8 cellular contexts compared by ENCODE assay signal in genomic region chrX:31038585-31039326, GRCh38. TPM values are rescaled to one million over a fixed set of nuclear protein-coding genes. Genes with fewer than 3 reads are reported as not detected.
DNase-seq lines count a peak whose midpoint lies in the region; ATAC-seq and TF ChIP-seq lines count a peak whose summit lies in the region.

No MANE protein-coding gene starts in this region.

- H3K4me1 ChIP-seq in foreskin keratinocyte = no peaks in the 10 kb centered on the region

- DNase-seq in DMS 273 (lab: John Stamatoyannopoulos, UW; ENCODE audit: unreplicated experiment) (peak; percentile 66), DMS 273 treated with DMSO at 0.1 percent for 48 hours (lab: John Stamatoyannopoulos, UW) (no peak), GM19238 (ENCODE audit: insufficient read length, low spot score) (peak; percentile 6), T-helper 17 cell (no peak), foreskin keratinocyte (peak in 1 of 2 donors; percentile 5), putamen (ENCODE audit: low spot score) (peak; percentile 4)

- no peaks in the 10 kb centered on the region for H3K27me3 Mint-ChIP-seq in T-helper 17 cell

- no peak overlapping the region for H3K4me3 Mint-ChIP-seq in T-helper 17 cell

- H3K4me1 Mint-ChIP-seq in T-helper 17 cell = peaks cover 2% of the 10 kb centered on the region

- H3K27ac Mint-ChIP-seq in T-helper 17 cell = no peak overlapping the region

- ATAC-seq in HG03378 (IDR thresholded peaks at IDR 0.05; ENCODE audit: unreplicated experiment) (peak; percentile 61), T-helper 17 cell (peak; percentile 32), foreskin keratinocyte (peak; percentile 69), GM21367 (IDR thresholded peaks at IDR 0.05; ENCODE audit: unreplicated experiment) (no peak)

- H3K27ac ChIP-seq in foreskin keratinocyte = no peak overlapping the region

- peak; percentile 66 for TF ChIP-seq CTCF in foreskin keratinocyte (conservative IDR thresholded peaks at IDR 0.05)

- H3K27me3 ChIP-seq in foreskin keratinocyte = no peaks in the 10 kb centered on the region

- no peaks in the 10 kb centered on the region for H3K36me3 Mint-ChIP-seq in T-helper 17 cell (ENCODE audit: low read depth)

- no peaks in the 10 kb centered on the region for H3K9me3 ChIP-seq in T-helper 17 cell (ENCODE audit: control insufficient read depth, low read length, poor library complexity, severe bottlenecking)

RNA-seq across cellular contexts. Expression of gene FTHL17, which starts 33.1 kb away (rescaled TPM):
- total RNA-seq in T-helper 17 cell (not detected), foreskin keratinocyte (not detected in 2 replicates)
- polyA plus RNA-seq in foreskin keratinocyte = not detected in 2 replicates

Comparison
In these comparisons a context has a peak if more than half of its experiments do, and no peak if none do; other contexts are left out.
1. DNase-seq: peak in DMS 273 (single experiment), GM19238 (single experiment) and putamen (single experiment); none in DMS 273 treated with DMSO at 0.1 percent for 48 hours (single experiment) and T-helper 17 cell (0 of 3).